Comparison of ENCODE assay signal across 25 cellular contexts in genomic region chrX:129682979-129683378, GRCh38. TPM values are rescaled to one million over a fixed set of nuclear protein-coding genes. Genes with fewer than 3 reads are reported as not detected.
A peak's percentile ranks its signal among the peaks of the same experiment; 100 is the strongest.
DNase-seq lines count a peak whose midpoint lies in the region; ATAC-seq and TF ChIP-seq lines count a peak whose summit lies in the region.
"Had no signal": no experiment of that assay in that cellular context is flagged by ENCODE, and none has a peak within 500 bp of the region (broad histone marks: within the 10 kb centered on the region; RNA-seq: fewer than 3 reads in every experiment).

No MANE protein-coding gene starts in this region.

- H3K27ac ChIP-seq in vagina: no peak overlapping the region
- H3K27ac ChIP-seq in brain microvascular endothelial cell: no peak overlapping the region
- H3K27ac ChIP-seq: 22Rv1; A549; BLaER1 treated with 17β-estradiol and CSF1 and Interleukin-3, amounts not matched to agents 10 nM and 100 nM had no signal

- H3K27ac Mint-ChIP-seq in stimulated activated effector memory CD8-positive, alpha-beta T cell treated with anti-CD3 and anti-CD28 coated beads, Interleukin-12 subunit alpha, Interleukin-12 subunit beta, amount 100 ng/mL, for 72 hours: peak overlapping the region; percentile 87
- H3K27ac Mint-ChIP-seq: CD14-positive monocyte; CD4-positive, alpha-beta T cell; CD8-positive, alpha-beta memory T cell had no signal

- H3K9me3 ChIP-seq in vagina: no peaks in the 10 kb centered on the region
- H3K9me3 ChIP-seq: A549, BE2C had no signal

- peaks cover 5% of the 10 kb centered on the region for H3K4me1 Mint-ChIP-seq in stimulated activated effector memory CD8-positive, alpha-beta T cell treated with anti-CD3 and anti-CD28 coated beads, Interleukin-12 subunit alpha, Interleukin-12 subunit beta, amount 100 ng/mL, for 72 hours

- H3K27me3 ChIP-seq in vagina (no peaks in the 10 kb centered on the region), brain microvascular endothelial cell (replicated peaks) (no peaks in the 10 kb centered on the region)
- H3K27me3 ChIP-seq: BE2C had no signal

- H3K4me3 Mint-ChIP-seq in stimulated activated effector memory CD8-positive, alpha-beta T cell treated with anti-CD3 and anti-CD28 coated beads, Interleukin-12 subunit alpha, Interleukin-12 subunit beta, amount 100 ng/mL, for 72 hours: no peak overlapping the region
- H3K4me3 Mint-ChIP-seq: CD14-positive monocyte; CD4-positive, alpha-beta T cell; CD8-positive, alpha-beta memory T cell had no signal

- peak; percentile 13 for DNase-seq in activated CD8-positive, alpha-beta memory T cell treated with anti-CD3 and anti-CD28 coated beads for 24 hours
- DNase-seq in activated CD8-positive, alpha-beta memory T cell treated with anti-CD3 and anti-CD28 coated beads, Interleukin-2, amount 50 U/mL, for 4 hours: no peak
- DNase-seq in ecto neural progenitor cell (ENCODE audit: low spot score) (peak; percentile 13), vagina (ENCODE audit: extremely low spot score in 2 of 2) (peak; percentile 49 to 62), brain microvascular endothelial cell (no peak), Kasumi-1 (lab: John Stamatoyannopoulos, UW) (no peak), H4 (ENCODE audit: low spot score) (no peak)
- DNase-seq in stimulated activated effector memory CD8-positive, alpha-beta T cell treated with anti-CD3 and anti-CD28 coated beads, Interleukin-12 subunit alpha, Interleukin-12 subunit beta, amount 100 ng/mL, for 72 hours (ENCODE audit: low spot score in 2 of 2): no peak
- DNase-seq: ACHN; AML-193; BE2C; CD4-positive, alpha-beta T cell; CD8-positive, alpha-beta memory T cell; DMS 273 treated with DMSO at 0.1 percent for 48 hours; DMS53; DMS79 treated with DMSO at 0.1 percent for 48 hours; GOT3; H7; HCEC 1CT had no signal

- TF ChIP-seq CTCF in vagina (IDR thresholded peaks at IDR 0.05) (no peak), brain microvascular endothelial cell (IDR thresholded peaks at IDR 0.05; ENCODE audit: low read depth, low read length, missing control alignments) (no peak)

- H3K4me3 ChIP-seq in vagina (no peak overlapping the region), brain microvascular endothelial cell (ENCODE audit: low read depth, low read length) (no peak overlapping the region)
- H3K4me3 ChIP-seq: A549; BLaER1 treated with 17β-estradiol and CSF1 and Interleukin-3, amounts not matched to agents 10 nM and 100 nM had no signal

- H3K4me1 ChIP-seq in vagina: peaks cover 10% of the 10 kb centered on the region
- H3K4me1 ChIP-seq: BE2C had no signal

- ATAC-seq in stimulated activated effector memory CD8-positive, alpha-beta T cell treated with anti-CD3 and anti-CD28 coated beads, Interleukin-12 subunit alpha, Interleukin-12 subunit beta, amount 100 ng/mL, for 72 hours: no peak
- ATAC-seq: A549 had no signal

- in situ Hi-C loops in brain microvascular endothelial cell (cut with HindIII; ENCODE audit: low pct_ligation_motif_present, low sequenced_read_pairs): no loop called here

- no peak for TF ChIP-seq POLR2A in vagina (IDR thresholded peaks at IDR 0.05)

- no peaks in the 10 kb centered on the region for H3K36me3 ChIP-seq in vagina
- no peaks in the 10 kb centered on the region for H3K36me3 ChIP-seq in brain microvascular endothelial cell (replicated peaks)
- H3K36me3 ChIP-seq: BE2C; BLaER1 treated with 17β-estradiol and CSF1 and Interleukin-3, amounts not matched to agents 10 nM and 100 nM had no signal

- H3K36me3 Mint-ChIP-seq in stimulated activated effector memory CD8-positive, alpha-beta T cell treated with anti-CD3 and anti-CD28 coated beads, Interleukin-12 subunit alpha, Interleukin-12 subunit beta, amount 100 ng/mL, for 72 hours: no peaks in the 10 kb centered on the region
- H3K36me3 Mint-ChIP-seq: CD14-positive monocyte; CD8-positive, alpha-beta memory T cell had no signal

- intact Hi-C loops in vagina (cut with DNase I): no loop called here

- no peaks in the 10 kb centered on the region for H3K9me3 Mint-ChIP-seq in stimulated activated effector memory CD8-positive, alpha-beta T cell treated with anti-CD3 and anti-CD28 coated beads, Interleukin-12 subunit alpha, Interleukin-12 subunit beta, amount 100 ng/mL, for 72 hours
- H3K9me3 Mint-ChIP-seq: CD4-positive, alpha-beta T cell; CD8-positive, alpha-beta memory T cell had no signal

RNA-seq across cellular contexts. Expression of gene APLN, which starts 28.2 kb away (rescaled TPM):
- not detected for total RNA-seq in vagina
- total RNA-seq in H4 (2014; rRNA removed; shearing (Covaris generic)): 0.19 and 0.74 TPM in 2 replicates
- total RNA-seq: CD4-positive, alpha-beta T cell; G401 had no signal

RNA-seq across cellular contexts. Expression of gene XPNPEP2, which starts 55.8 kb away (rescaled TPM):
- total RNA-seq in vagina: 22.3 TPM
- 0.12 TPM in 1 of 2 replicates, not detected in the other for total RNA-seq in H4 (2014; rRNA removed; shearing (Covaris generic))
- total RNA-seq: Daoy, G401 had no signal

Comparison
In these comparisons a context has a peak if more than half of its experiments do, and no peak if none do; other contexts are left out.
1. DNase-seq: peak in activated CD8-positive, alpha-beta memory T cell treated with anti-CD3 and anti-CD28 coated beads for 24 hours (single experiment), ecto neural progenitor cell (single experiment) and vagina (2 of 2); none in activated CD8-positive, alpha-beta memory T cell treated with anti-CD3 and anti-CD28 coated beads, Interleukin-2, amount 50 U/mL, for 4 hours (single experiment), stimulated activated effector memory CD8-positive, alpha-beta T cell treated with anti-CD3 and anti-CD28 coated beads, Interleukin-12 subunit alpha, Interleukin-12 subunit beta, amount 100 ng/mL, for 72 hours (0 of 2), brain microvascular endothelial cell (single experiment), Kasumi-1 (0 of 2) and H4 (single experiment).
2. RNA of gene XPNPEP2, which starts 55.8 kb away (total RNA-seq): 22.3 TPM in vagina (single experiment); 0.12 TPM in H4; every median in the first group is over 10 times any median in the second.